In the genomic region with DNA sequence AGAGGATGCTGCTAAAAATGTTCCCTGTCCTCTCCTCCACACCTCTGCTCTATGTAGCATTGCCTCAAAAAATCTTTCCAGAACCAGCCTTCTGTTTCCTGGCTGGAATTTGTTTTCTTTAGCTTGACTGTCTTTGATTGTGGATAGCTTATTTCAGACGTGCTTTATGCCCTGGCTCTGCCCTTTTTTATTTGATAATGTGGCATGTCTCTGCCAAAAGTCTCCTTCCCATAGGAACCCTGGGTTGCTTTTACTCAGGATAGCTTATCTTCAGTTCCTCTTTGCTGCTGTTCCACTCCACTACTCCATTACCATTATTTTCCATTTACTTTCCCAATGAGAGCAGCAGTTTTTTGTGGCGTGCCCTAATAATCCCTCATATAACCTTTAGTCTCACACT, we compare ENCODE assay signal across 32 cellular contexts. TPM values are rescaled to one million over a fixed set of nuclear protein-coding genes. Genes with fewer than 3 reads are reported as not detected.
DNase-seq lines count a peak whose midpoint lies in the region; ATAC-seq and TF ChIP-seq lines count a peak whose summit lies in the region.
"Had no signal": no experiment of that assay in that cellular context is flagged by ENCODE, and none has a peak within 500 bp of the region (broad histone marks: within the 10 kb centered on the region; RNA-seq: fewer than 3 reads in every experiment).

No MANE protein-coding gene starts in this region.

- no peaks in the 10 kb centered on the region for H3K9me3 ChIP-seq in left ventricle myocardium inferior (replicated peaks)
- H3K9me3 ChIP-seq in right atrium auricular region = no peaks in the 10 kb centered on the region
- H3K9me3 ChIP-seq: ovary, vagina had no signal

- DNase-seq in left ventricle myocardium inferior (no peak), left ventricle myocardium superior (no peak), right atrium auricular region (ENCODE audit: low spot score) (no peak), AG08396 (ENCODE audit: low spot score) (no peak), T-helper 2 cell (no peak)
- no peak for DNase-seq in NK-92 treated with Interleukin-12 subunit alpha and Interleukin-12 subunit beta, amount 100 ng/mL, for 24 hours (lab: John Stamatoyannopoulos, UW)
- DNase-seq: activated B cell treated with CpG ODN at 0.5 μM for 24 hours; activated CD4-positive, alpha-beta T cell treated with anti-CD3 and anti-CD28 coated beads, Interleukin-2, amount 50 U/mL, for 1 hour; activated CD8-positive, alpha-beta memory T cell treated with anti-CD3 and anti-CD28 coated beads, Interleukin-2, amount 10 ng/mL, durations not matched to agents 7 days and 5 days; activated naive CD4-positive, alpha-beta T cell treated with Interleukin-2 at 50 U/mL for 16 hours; effector memory CD4-positive, alpha-beta T cell; foreskin melanocyte; hippocampal formation; IMR-90; mesendoderm; NCI-H146; NCI-H446 treated with DMSO at 0.1 percent for 48 hours; ovary; retina; stimulated activated CD4-positive, alpha-beta T cell treated with anti-CD3 and anti-CD28 coated beads, Interleukin-12 subunit alpha, Interleukin-12 subunit beta, amount 100 ng/mL, for 4 hours; stimulated activated CD4-positive, alpha-beta T cell treated with anti-CD3 and anti-CD28 coated beads, Interleukin-4, amount 100 ng/mL, for 1 hour; T1000 had no signal

- H3K9ac ChIP-seq in rectal smooth muscle tissue (ENCODE audit: low read length) = no peak overlapping the region

- no peak for ATAC-seq in left ventricle myocardium superior
- ATAC-seq in GM21360 (IDR thresholded peaks at IDR 0.05; ENCODE audit: unreplicated experiment) = no peak
- ATAC-seq: activated CD8-positive, alpha-beta memory T cell treated with anti-CD3 and anti-CD28 coated beads, Interleukin-2, amount 10 ng/mL, durations not matched to agents 7 days and 5 days; left lobe of liver; natural killer cell treated with Interleukin-12 subunit alpha and Interleukin-12 subunit beta and Interleukin-15 and Interleukin-18, amount 100 ng/mL, for 72 hours had no signal

- no peaks in the 10 kb centered on the region for H3K27me3 ChIP-seq in left ventricle myocardium inferior (ENCODE audit: low read depth)
- no peaks in the 10 kb centered on the region for H3K27me3 ChIP-seq in right atrium auricular region
- no peaks in the 10 kb centered on the region for H3K27me3 ChIP-seq in rectal smooth muscle tissue (ENCODE audit: control insufficient read depth, insufficient read depth, low read length)
- H3K27me3 ChIP-seq: ovary, vagina had no signal

- H3K4me1 ChIP-seq in left ventricle myocardium inferior (peaks cover 44% of the 10 kb centered on the region), right atrium auricular region (peaks cover 0 to 51% of the 10 kb centered on the region in 2 donors), rectal smooth muscle tissue (ENCODE audit: control insufficient read depth, insufficient read depth, low read length) (peaks cover 36% of the 10 kb centered on the region)

- intact Hi-C loops in left ventricle myocardium inferior (cut with micrococcal nuclease) = no loop called here
- intact Hi-C loops in left ventricle myocardium superior (cut with micrococcal nuclease) = no loop called here

- no peak for TF ChIP-seq CTCF in left ventricle myocardium inferior (IDR thresholded peaks at IDR 0.05; ENCODE audit: borderline replicate concordance)
- TF ChIP-seq CTCF in right atrium auricular region (IDR thresholded peaks at IDR 0.05) = no peak

- no peak overlapping the region for H3K4me3 ChIP-seq in left ventricle myocardium inferior
- no peak overlapping the region for H3K4me3 ChIP-seq in right atrium auricular region
- no peak overlapping the region for H3K4me3 ChIP-seq in rectal smooth muscle tissue (ENCODE audit: low read length)
- H3K4me3 ChIP-seq: ovary, vagina had no signal

- H3K27ac ChIP-seq in left ventricle myocardium inferior (replicated peaks) = peak overlapping the region; percentile 52
- peak overlapping the region; percentile 1 to 89 for H3K27ac ChIP-seq in right atrium auricular region
- peak overlapping the region; percentile 69 for H3K27ac ChIP-seq in rectal smooth muscle tissue (ENCODE audit: low read depth, low read length)
- H3K27ac ChIP-seq: ovary, vagina had no signal

- H3K36me3 ChIP-seq in left ventricle myocardium inferior (no peaks in the 10 kb centered on the region), right atrium auricular region (no peaks in the 10 kb centered on the region), rectal smooth muscle tissue (ENCODE audit: control insufficient read depth, insufficient read depth, low read length) (no peaks in the 10 kb centered on the region)
- H3K36me3 ChIP-seq: ovary, vagina had no signal

RNA-seq across cellular contexts. Expression of a gene that starts 0.9 kb away (rescaled TPM):
- total RNA-seq in left ventricle myocardium inferior (not detected), left ventricle myocardium superior (not detected), right atrium auricular region (not detected)
- total RNA-seq: A673; activated B cell treated with CpG ODN at 0.5 μM for 24 hours; activated CD8-positive, alpha-beta memory T cell treated with anti-CD3 and anti-CD28 coated beads, Interleukin-2, amount 10 ng/mL, durations not matched to agents 7 days and 5 days; B cell; cerebellum; IMR-90; left lobe of liver; natural killer cell treated with Interleukin-12 subunit alpha and Interleukin-12 subunit beta and Interleukin-15 and Interleukin-18, amount 100 ng/mL, for 72 hours; OCI-LY7; temporal lobe; vagina had no signal
